Comparison of ENCODE assay signal across 1 cellular context in the genomic region with DNA sequence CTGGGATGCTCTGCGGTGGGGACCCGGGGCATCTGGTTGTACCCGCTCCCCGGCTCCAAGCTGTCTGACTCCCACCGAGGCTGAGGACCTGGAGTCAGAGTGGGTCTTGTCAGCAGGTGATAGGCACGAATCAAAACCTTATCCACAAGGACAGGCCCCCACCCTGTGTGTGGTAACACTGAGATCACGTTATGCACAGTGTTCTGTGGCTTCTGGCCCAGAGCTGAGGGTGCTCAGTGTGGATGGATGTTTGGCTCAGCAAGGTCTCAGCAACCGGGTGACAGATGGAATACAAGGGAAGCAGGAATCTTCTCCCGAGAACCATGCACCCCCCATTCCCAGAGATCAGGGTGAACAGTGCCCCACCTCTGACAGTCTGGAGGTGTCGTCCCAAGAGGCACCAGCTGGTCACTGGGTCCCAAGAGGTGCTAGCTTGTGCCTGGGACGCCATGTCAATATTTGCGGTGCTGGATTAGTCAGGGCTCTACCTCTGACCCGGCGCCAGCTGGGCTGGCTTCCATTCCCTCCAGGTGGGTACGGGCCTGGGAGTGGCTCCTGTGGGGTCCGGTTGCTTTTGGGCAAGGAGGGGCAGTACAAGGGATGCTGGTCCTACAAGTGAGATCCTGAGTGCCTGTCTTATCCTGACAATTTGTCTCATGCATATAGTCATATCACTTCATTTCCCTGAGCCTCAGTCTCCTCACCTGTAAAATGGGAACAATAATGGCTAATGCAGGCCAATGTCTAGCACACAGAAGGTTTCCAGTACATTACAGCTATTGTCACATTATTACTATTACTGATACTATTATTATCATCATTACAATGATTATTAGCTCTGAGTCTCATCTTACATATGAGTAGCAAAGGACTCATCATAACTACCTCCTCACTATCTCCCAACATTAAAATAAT.
TF ChIP-seq lines count a peak whose summit lies in the region.

No MANE protein-coding gene starts in this region.

TF ChIP-seq in H1, 55 proteins besides CTCF, POLR2A, EP300 and RAD21:
- no peak for TF ChIP-seq NANOG (IDR thresholded peaks at IDR 0.05; ENCODE audit: insufficient read depth, low read depth, low read length, poor library complexity, severe bottlenecking)
- no peak for TF ChIP-seq CHD7 (IDR thresholded peaks at IDR 0.05; ENCODE audit: insufficient replicate concordance, low read length)
- no peak for TF ChIP-seq RNF2 (IDR thresholded peaks at IDR 0.05; ENCODE audit: borderline replicate concordance, low read depth, low read length, missing control alignments, poor library complexity, severe bottlenecking)
- TF ChIP-seq KDM5A (IDR thresholded peaks at IDR 0.05; ENCODE audit: low read length), result no peak
